Comparison of ENCODE assay signal across 10 cellular contexts in the genomic region with DNA sequence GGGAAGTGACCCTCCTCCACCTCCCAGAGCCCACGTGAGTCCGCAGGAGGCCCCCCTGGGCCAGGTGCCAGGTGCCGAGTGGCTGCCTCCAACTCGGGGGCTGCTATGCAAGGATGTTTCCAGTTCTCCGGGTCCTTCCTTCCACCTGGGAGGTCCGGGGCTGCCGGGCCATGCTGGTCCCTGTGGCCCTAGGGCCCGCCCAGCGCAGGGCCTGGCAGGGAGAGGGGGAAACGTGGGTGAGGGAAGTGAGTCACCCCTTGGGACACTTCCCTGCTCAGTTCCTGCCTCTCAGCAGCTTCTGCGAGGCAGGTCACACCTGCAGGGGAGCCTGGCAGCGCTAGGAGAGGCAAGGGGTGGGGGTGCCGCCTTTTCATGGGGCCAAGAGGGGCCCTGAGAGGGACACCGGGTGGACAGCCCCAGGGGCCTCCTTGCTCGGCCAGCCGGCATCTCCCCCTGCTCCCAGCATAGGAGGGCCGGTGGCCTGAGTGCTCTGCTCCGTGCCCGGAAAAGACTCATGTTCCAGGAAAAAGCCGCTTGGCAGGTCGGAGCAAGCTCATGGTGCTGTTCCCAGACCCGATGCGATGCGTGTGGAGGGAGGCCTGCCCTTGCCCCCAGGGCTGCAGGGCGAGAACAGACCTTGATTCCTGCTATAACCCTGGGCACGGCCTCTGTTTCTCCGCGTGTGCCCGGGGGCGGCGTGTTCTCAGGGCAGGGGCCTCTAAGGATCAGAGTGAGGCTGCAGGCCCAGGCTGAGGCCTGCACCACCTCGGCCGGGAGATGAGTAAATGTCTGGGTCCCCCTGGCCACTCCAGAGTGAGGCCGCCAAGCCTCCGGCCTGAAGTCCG. TPM values are rescaled to one million over a fixed set of nuclear protein-coding genes. Genes with fewer than 3 reads are reported as not detected.
DNase-seq lines count a peak whose midpoint lies in the region; ATAC-seq, FAIRE-seq and TF ChIP-seq lines count a peak whose summit lies in the region.
"Had no signal": no experiment of that assay in that cellular context is flagged by ENCODE, and none has a peak within 500 bp of the region (broad histone marks: within the 10 kb centered on the region; RNA-seq: fewer than 3 reads in every experiment).

No MANE protein-coding gene starts in this region.

- no peak for FAIRE-seq in frontal cortex (lab: Jason Lieb, UNC)
- FAIRE-seq: TTC549 had no signal

- 56 to 61% methylated on average over 36 of the region's 36 CpGs for WGBS in sigmoid colon, 2 donors

- no peak for TF ChIP-seq EP300 in sigmoid colon (IDR thresholded peaks at IDR 0.05)

- no peaks in the 10 kb centered on the region for H3K27me3 ChIP-seq in sigmoid colon

- intact Hi-C loops in sigmoid colon (cut with DNase I), result loop anchor here (2.0 kb wide), 2 partner anchors 48 to 74 kb away; no protein-coding TSS in a partner anchor

- no peaks in the 10 kb centered on the region for H3K9me3 ChIP-seq in sigmoid colon

- H3K27ac ChIP-seq in sigmoid colon, result peak overlapping the region; percentile 91 to 99 (median 96)

- H3K36me3 ChIP-seq in sigmoid colon, result no peaks in the 10 kb centered on the region

- peak; percentile 30 for DNase-seq in NCI-H2171 treated with DMSO at 0.1 percent for 48 hours (lab: John Stamatoyannopoulos, UW)
- DNase-seq in NCI-H2171 (lab: John Stamatoyannopoulos, UW), result no peak
- peak; percentile 27 for DNase-seq in SKM-1 (lab: John Stamatoyannopoulos, UW; ENCODE audit: unreplicated experiment)
- DNase-seq in frontal cortex (ENCODE audit: low spot score in 2 of 2), result peak; percentile 28 to 58
- DNase-seq in sigmoid colon, result peak; percentile 89
- no peak for DNase-seq in activated CD8-positive, alpha-beta memory T cell treated with anti-CD3 and anti-CD28 coated beads for 24 hours

- H3K4me1 ChIP-seq in sigmoid colon, result peaks cover 0 to 32% (median 29%) of the 10 kb centered on the region in 4 donors

- peak overlapping the region in 2 of 4 donors; percentile 10 to 17 for H3K4me3 ChIP-seq in sigmoid colon

- TF ChIP-seq POLR2A in sigmoid colon (IDR thresholded peaks at IDR 0.05), result no peak

- TF ChIP-seq CTCF in sigmoid colon (IDR thresholded peaks at IDR 0.05), result no peak

- ATAC-seq in GM18858 (IDR thresholded peaks at IDR 0.05; ENCODE audit: unreplicated experiment) (no peak), GM18909 (IDR thresholded peaks at IDR 0.05; ENCODE audit: poor library complexity, unreplicated experiment) (no peak)

RNA-seq across cellular contexts. Expression of a gene that starts 30.3 kb away (rescaled TPM):
- 1.2 TPM for total RNA-seq in frontal cortex
- total RNA-seq in sigmoid colon, result not detected
- not detected for polyA plus RNA-seq in sigmoid colon
- total RNA-seq: CD4-positive, CD25-positive, alpha-beta regulatory T cell had no signal
- polyA plus RNA-seq: CD4-positive, CD25-positive, alpha-beta regulatory T cell had no signal

Comparison
In these comparisons a context has a peak if more than half of its experiments do, and no peak if none do; other contexts are left out.
1. DNase-seq: peak in NCI-H2171 treated with DMSO at 0.1 percent for 48 hours (single experiment), SKM-1 (single experiment), frontal cortex (2 of 2) and sigmoid colon (single experiment); none in NCI-H2171 (single experiment) and activated CD8-positive, alpha-beta memory T cell treated with anti-CD3 and anti-CD28 coated beads for 24 hours (single experiment).